ENCODE assay signal across 8 cellular contexts in genomic region chr11:33736148-33736809, GRCh38. TPM values are rescaled to one million over a fixed set of nuclear protein-coding genes. Genes with fewer than 3 reads are reported as not detected.
DNase-seq lines count a peak whose midpoint lies in the region; ATAC-seq, FAIRE-seq and TF ChIP-seq lines count a peak whose summit lies in the region.

TSS of gene CD59 (minus strand) at chr11:33736423. CDS start at chr11:33722445, 13,978 bp downstream.

- TF ChIP-seq POLR2A in GM18505 (IDR thresholded peaks at IDR 0.05; ENCODE audit: borderline replicate concordance, extremely low read depth, insufficient read depth, insufficient read length) = peak; percentile 76
- TF ChIP-seq POLR2A in uterus (IDR thresholded peaks at IDR 0.05) = peak; percentile 92

- H3K79me2 ChIP-seq in astrocyte (ENCODE audit: insufficient read depth, low read length) = peaks cover 49% of the 10 kb centered on the region

- peaks cover 21% of the 10 kb centered on the region for H3K4me1 Mint-ChIP-seq in astrocyte (ENCODE audit: low read depth, unreplicated experiment)

- H3K27me3 ChIP-seq in astrocyte (ENCODE audit: insufficient read depth, low read length) (no peaks in the 10 kb centered on the region), right cardiac atrium (ENCODE audit: control insufficient read depth, insufficient read depth) (no peaks in the 10 kb centered on the region), uterus (no peaks in the 10 kb centered on the region)

- H3K9me3 Mint-ChIP-seq in astrocyte (ENCODE audit: unreplicated experiment) = no peaks in the 10 kb centered on the region

- FAIRE-seq in astrocyte (lab: Jason Lieb, UNC) = no peak

- DNase-seq in NCI-H1694 treated with DMSO at 0.1 percent for 48 hours (lab: John Stamatoyannopoulos, UW) = peak; percentile 84
- DNase-seq in T-helper 9 cell = peak; percentile 91
- peak; percentile 80 for DNase-seq in astrocyte (ENCODE audit: low read depth)
- peak; percentile 98 to 99 (median 99) for DNase-seq in right cardiac atrium
- peak; percentile 91 for DNase-seq in putamen (ENCODE audit: low spot score)
- DNase-seq in uterus = peak; percentile 96

- H2AFZ ChIP-seq in astrocyte (ENCODE audit: low read depth, low read length) = peak within 1 kb of the TSS; percentile 68

- H3K27me3 Mint-ChIP-seq in astrocyte (ENCODE audit: low read depth, unreplicated experiment) = no peaks in the 10 kb centered on the region

- H3K9ac ChIP-seq in astrocyte (ENCODE audit: low read length) = peak within 1 kb of the TSS; percentile 92

- H3K4me3 ChIP-seq in astrocyte (ENCODE audit: insufficient read depth, low read depth, low read length) (peak within 1 kb of the TSS; percentile 84), right cardiac atrium (ENCODE audit: low read length) (peak within 1 kb of the TSS; percentile 85), uterus (peak within 1 kb of the TSS; percentile 66 to 85)

- H3K4me3 Mint-ChIP-seq in astrocyte (ENCODE audit: unreplicated experiment) = peak within 1 kb of the TSS; percentile 94

- peaks cover 6% of the 10 kb centered on the region for H3K36me3 Mint-ChIP-seq in astrocyte (ENCODE audit: low read depth, unreplicated experiment)

- H3K9me3 ChIP-seq in astrocyte (ENCODE audit: insufficient read depth, low read depth, low read length) (no peaks in the 10 kb centered on the region), right cardiac atrium (ENCODE audit: control insufficient read depth, low read length) (no peaks in the 10 kb centered on the region), uterus (no peaks in the 10 kb centered on the region)

- peaks cover 41% of the 10 kb centered on the region for H4K20me1 ChIP-seq in astrocyte (ENCODE audit: insufficient read depth, low read length)

- intact Hi-C loops in right cardiac atrium (cut with DNase I) = loop anchor here in 2 of 4 donors (5.0 kb wide), 1 partner anchor 44 kb away; no protein-coding TSS in a partner anchor
- intact Hi-C loops in uterus (cut with DNase I; ENCODE audit: low total_unique reads) = no loop called here

- TF ChIP-seq CTCF in astrocyte (IDR thresholded peaks at IDR 0.05; ENCODE audit: insufficient read depth, low read depth, low read length) (no peak), uterus (IDR thresholded peaks at IDR 0.05) (no peak)

- H3K4me1 ChIP-seq in astrocyte (ENCODE audit: insufficient read depth, low read length) (peaks cover 29% of the 10 kb centered on the region), right cardiac atrium (ENCODE audit: control insufficient read depth, insufficient read depth, low read length) (peaks cover 15% of the 10 kb centered on the region), uterus (no peaks in the 10 kb centered on the region)

- peak; percentile 72 for ATAC-seq in GM18505 (IDR thresholded peaks at IDR 0.05; ENCODE audit: unreplicated experiment)
- ATAC-seq in HG02885 (IDR thresholded peaks at IDR 0.05; ENCODE audit: poor library complexity, unreplicated experiment) = peak; percentile 69
- peak; percentile 97 for ATAC-seq in right cardiac atrium

- H3K27ac ChIP-seq in astrocyte (ENCODE audit: low read depth, low read length) (peak within 1 kb of the TSS; percentile 94), right cardiac atrium (ENCODE audit: low read length) (peak within 1 kb of the TSS; percentile 92), uterus (peak within 1 kb of the TSS; percentile 86 to 93)

- H3K36me3 ChIP-seq in astrocyte (ENCODE audit: insufficient read depth, low read length) (peaks cover 16% of the 10 kb centered on the region), uterus (no peaks in the 10 kb centered on the region)

- peak within 1 kb of the TSS; percentile 73 for H3K27ac Mint-ChIP-seq in astrocyte (ENCODE audit: unreplicated experiment)

- WGBS in right cardiac atrium = 1% methylated on average over 48 of the region's 48 CpGs

- peak within 1 kb of the TSS; percentile 92 for H3K4me2 ChIP-seq in astrocyte (ENCODE audit: low read length)

RNA-seq across cellular contexts. Expression of gene CD59, which starts in this region (rescaled TPM):
- 587 and 662 TPM in 2 replicates for total RNA-seq in astrocyte
- 100 to 1,000 TPM; 619 to 780 (median 669) TPM for total RNA-seq in right cardiac atrium
- polyA plus RNA-seq in right cardiac atrium = 245 TPM
- 100 to 1,000 TPM; 221 to 621 (median 300) TPM for total RNA-seq in uterus

Comparison
In these comparisons a context has a peak if more than half of its experiments do, and no peak if none do; other contexts are left out.
1. Peak in every context shown above with its lines: DNase-seq, ATAC-seq, H3K4me3 ChIP-seq and H3K27ac ChIP-seq.